ENCODE assay signal across 28 cellular contexts in genomic region chr18:37639846-37640245, GRCh38.
DNase-seq lines count a peak whose midpoint lies in the region; ATAC-seq, FAIRE-seq and TF ChIP-seq lines count a peak whose summit lies in the region.
"Had no signal": no experiment of that assay in that cellular context is flagged by ENCODE, and none has a peak within 500 bp of the region (broad histone marks: within the 10 kb centered on the region; RNA-seq: fewer than 3 reads in every experiment).

No MANE protein-coding gene starts in this region.

- H3K18ac ChIP-seq in H1 (ENCODE audit: extremely low read depth, low read length) (0 out of 2 replicates have a peak overlapping the region, but pooled peaks have one; percentile 13), trophoblast cell (ENCODE audit: low read length) (no peak overlapping the region)

- no peak overlapping the region for H2BK120ac ChIP-seq in H1 (replicated peaks; ENCODE audit: low read depth, low read length)
- no peak overlapping the region for H2BK120ac ChIP-seq in trophoblast cell (ENCODE audit: insufficient read depth, low read length, poor library complexity)

- H3K14ac ChIP-seq in H1 (ENCODE audit: insufficient read length), result no peak overlapping the region
- H3K14ac ChIP-seq in trophoblast cell (ENCODE audit: low read length), result no peak overlapping the region

- H3K4me3 ChIP-seq in H1 (ENCODE audit: extremely low read depth in 1 of 4, insufficient read depth in 2 of 4, low read depth in 3 of 4, low read length in 4 of 4), result no peak overlapping the region
- no peak overlapping the region for H3K4me3 ChIP-seq in trophoblast cell (ENCODE audit: low read depth, low read length)

- no peak overlapping the region for H2BK20ac ChIP-seq in H1 (ENCODE audit: low read length)

- H3K4me1 ChIP-seq in H1 (replicated peaks in 1 of 4; ENCODE audit: control insufficient read depth in 3 of 4, insufficient read depth in 4 of 4, low read length in 3 of 4) (peaks cover 2 to 7% (median 6%) of the 10 kb centered on the region in 4 experiments), foreskin keratinocyte (peaks cover 12% of the 10 kb centered on the region), trophoblast cell (ENCODE audit: control insufficient read depth in 1 of 2, insufficient read depth in 2 of 2, low read length in 2 of 2) (no peaks in the 10 kb centered on the region)
- H3K4me1 ChIP-seq: BE2C had no signal

- H4K5ac ChIP-seq in H1 (ENCODE audit: insufficient read length, low read depth, low read length), result no peak overlapping the region

- H2BK5ac ChIP-seq in H1 (ENCODE audit: low read depth, low read length), result no peak overlapping the region
- H2BK5ac ChIP-seq in trophoblast cell (ENCODE audit: low read depth, low read length, poor library complexity), result no peak overlapping the region

- no peak overlapping the region for H3K27ac Mint-ChIP-seq in activated CD4-positive, alpha-beta T cell treated with anti-CD3 and anti-CD28 coated beads, Interleukin-2, amount 10 ng/mL, durations not matched to agents 24 days and 14 days
- no peak overlapping the region for H3K27ac Mint-ChIP-seq in activated CD4-positive, alpha-beta T cell treated with anti-CD3 and anti-CD28 coated beads, Interleukin-2, amount 10 ng/mL, durations not matched to agents 7 days and 5 days
- no peak overlapping the region for H3K27ac Mint-ChIP-seq in activated naive CD4-positive, alpha-beta T cell treated with anti-CD3 and anti-CD28 coated beads, Interleukin-2, amount 50 U/mL, for 72 hours
- H3K27ac Mint-ChIP-seq: CD14-positive monocyte; CD8-positive, alpha-beta memory T cell; IgD-negative memory B cell had no signal

- peaks cover 9% of the 10 kb centered on the region for H3K9me3 Mint-ChIP-seq in activated CD4-positive, alpha-beta T cell treated with anti-CD3 and anti-CD28 coated beads, Interleukin-2, amount 10 ng/mL, durations not matched to agents 24 days and 14 days
- H3K9me3 Mint-ChIP-seq in activated CD4-positive, alpha-beta T cell treated with anti-CD3 and anti-CD28 coated beads, Interleukin-2, amount 10 ng/mL, durations not matched to agents 7 days and 5 days, result peaks cover 14% of the 10 kb centered on the region
- H3K9me3 Mint-ChIP-seq in activated naive CD4-positive, alpha-beta T cell treated with anti-CD3 and anti-CD28 coated beads, Interleukin-2, amount 50 U/mL, for 72 hours, result peaks cover 13 to 20% of the 10 kb centered on the region in 2 donors

- H2BK12ac ChIP-seq in H1 (ENCODE audit: low read depth, low read length) (no peak overlapping the region; the same call in 1 of the 2 replicates), trophoblast cell (ENCODE audit: low read length) (no peak overlapping the region)

- POLR2A ChIA-PET in activated CD4-positive, alpha-beta T cell treated with anti-CD3 and anti-CD28 coated beads, Interleukin-2, amount 10 ng/mL, durations not matched to agents 7 days and 5 days (lab: Charles Lee), result no interaction called here
- POLR2A ChIA-PET in H1 (lab: Charles Lee; ENCODE audit: partially characterized antibody), result no interaction called here

- no peaks in the 10 kb centered on the region for H3K79me1 ChIP-seq in H1 (ENCODE audit: low read depth, low read length)
- H3K79me1 ChIP-seq in trophoblast cell (ENCODE audit: low read length), result no peaks in the 10 kb centered on the region

- CTCF ChIA-PET in activated CD4-positive, alpha-beta T cell treated with anti-CD3 and anti-CD28 coated beads, Interleukin-2, amount 10 ng/mL, durations not matched to agents 7 days and 5 days (lab: Charles Lee), result no interaction called here
- CTCF ChIA-PET in H1 (lab: Charles Lee; ENCODE audit: partially characterized antibody), result interaction anchor here (1.1 to 2.9 kb wide), 2 partner anchors 61 to 86 kb away, joined by 5 to 14 read pairs; no protein-coding TSS in a partner anchor

- H4K20me1 ChIP-seq in H1 (replicated peaks in 1 of 2; ENCODE audit: control insufficient read depth in 1 of 2, insufficient read depth in 2 of 2, low read length in 2 of 2), result no peaks in the 10 kb centered on the region

- no peak overlapping the region for H4K12ac ChIP-seq in trophoblast cell (ENCODE audit: low read depth, low read length)

- H3K4me2 ChIP-seq in H1 (ENCODE audit: insufficient read depth in 1 of 2, low read depth in 2 of 2, low read length in 2 of 2) (no peak overlapping the region), trophoblast cell (ENCODE audit: low read length) (no peak overlapping the region)
- H3K4me2 ChIP-seq: KMS-11, SK-N-SH had no signal

- no peaks in the 10 kb centered on the region for H3K27me3 Mint-ChIP-seq in activated CD4-positive, alpha-beta T cell treated with anti-CD3 and anti-CD28 coated beads, Interleukin-2, amount 10 ng/mL, durations not matched to agents 24 days and 14 days
- H3K27me3 Mint-ChIP-seq in activated CD4-positive, alpha-beta T cell treated with anti-CD3 and anti-CD28 coated beads, Interleukin-2, amount 10 ng/mL, durations not matched to agents 7 days and 5 days, result no peaks in the 10 kb centered on the region
- H3K27me3 Mint-ChIP-seq: CD8-positive, alpha-beta memory T cell; IgD-negative memory B cell had no signal

- H2AFZ ChIP-seq in H1 (ENCODE audit: low read length) (no peak overlapping the region), trophoblast cell (ENCODE audit: insufficient read depth, low read length, poor library complexity) (no peak overlapping the region)

- H3K27ac ChIP-seq in H1 (ENCODE audit: low read depth, low read length), result no peak overlapping the region
- no peak overlapping the region for H3K27ac ChIP-seq in foreskin keratinocyte
- no peak overlapping the region for H3K27ac ChIP-seq in trophoblast cell (ENCODE audit: low read depth, low read length)
- H3K27ac ChIP-seq: 22Rv1, KMS-11 had no signal

- H3K36me3 ChIP-seq in H1 (ENCODE audit: control insufficient read depth in 2 of 4, insufficient read depth in 4 of 4, low read length in 3 of 4), result no peaks in the 10 kb centered on the region; a peak in 1 of 8 replicates
- H3K36me3 ChIP-seq in trophoblast cell (ENCODE audit: control insufficient read depth in 1 of 2, insufficient read depth in 2 of 2, low read length in 2 of 2), result no peaks in the 10 kb centered on the region
- H3K36me3 ChIP-seq: BE2C had no signal

- H2BK15ac ChIP-seq in H1 (ENCODE audit: low read length), result no peak overlapping the region

- TF ChIP-seq CTCF in H1 (IDR thresholded peaks at IDR 0.05; ENCODE audit: control extremely low read depth in 1 of 3, insufficient read depth in 1 of 3, low read depth in 1 of 3, low read length in 3 of 3) (no peak), foreskin keratinocyte (conservative IDR thresholded peaks at IDR 0.05) (no peak)

- ATAC-seq in foreskin keratinocyte, result peak; percentile 23
- no peak for ATAC-seq in HG02852 (IDR thresholded peaks at IDR 0.05; ENCODE audit: unreplicated experiment)
- ATAC-seq in activated naive CD4-positive, alpha-beta T cell treated with anti-CD3 and anti-CD28 coated beads, Interleukin-2, amount 50 U/mL, for 72 hours, result no peak

- no peak for TF ChIP-seq EP300 in H1 (IDR thresholded peaks at IDR 0.05; ENCODE audit: borderline replicate concordance in 1 of 2, low read depth in 2 of 2, low read length in 2 of 2)

- peaks cover 0 to 3% (median 0%) of the 10 kb centered on the region in 4 experiments; a peak in 2 of 7 replicates for H3K27me3 ChIP-seq in H1 (replicated peaks in 1 of 4; ENCODE audit: control insufficient read depth in 3 of 4, extremely low read depth in 1 of 4, insufficient read depth in 3 of 4, low read length in 3 of 4)
- no peaks in the 10 kb centered on the region for H3K27me3 ChIP-seq in foreskin keratinocyte
- H3K27me3 ChIP-seq in trophoblast cell (ENCODE audit: insufficient read depth, low read length), result no peaks in the 10 kb centered on the region
- H3K27me3 ChIP-seq: BE2C had no signal

- TF ChIP-seq POLR2A in H1 (IDR thresholded peaks at IDR 0.05; ENCODE audit: control extremely low read depth in 1 of 2, low read depth in 2 of 2, low read length in 2 of 2), result no peak

- no peak for TF ChIP-seq RAD21 in H1 (IDR thresholded peaks at IDR 0.05 in 1 of 2, conservative IDR thresholded peaks at IDR 0.05 in 1 of 2; ENCODE audit: low read depth in 2 of 2, low read length in 2 of 2)

- no peak overlapping the region for H4K8ac ChIP-seq in H1 (ENCODE audit: extremely low read depth, insufficient read depth, low read length)
- no peak overlapping the region for H4K8ac ChIP-seq in trophoblast cell (ENCODE audit: low read depth, low read length)

- no peak overlapping the region for H3K56ac ChIP-seq in H1 (replicated peaks; ENCODE audit: insufficient read length, low read depth, low read length)

- H3K4ac ChIP-seq in H1 (replicated peaks; ENCODE audit: insufficient read length, low read depth, low read length) (no peak overlapping the region), trophoblast cell (ENCODE audit: low read depth, low read length) (no peak overlapping the region)

- H3K4me1 Mint-ChIP-seq in activated CD4-positive, alpha-beta T cell treated with anti-CD3 and anti-CD28 coated beads, Interleukin-2, amount 10 ng/mL, durations not matched to agents 24 days and 14 days, result no peaks in the 10 kb centered on the region
- no peaks in the 10 kb centered on the region for H3K4me1 Mint-ChIP-seq in activated CD4-positive, alpha-beta T cell treated with anti-CD3 and anti-CD28 coated beads, Interleukin-2, amount 10 ng/mL, durations not matched to agents 7 days and 5 days
- H3K4me1 Mint-ChIP-seq: CD14-positive monocyte; CD8-positive, alpha-beta memory T cell; IgD-negative memory B cell had no signal

- 94% methylated on average over 3 of the region's 3 CpGs; no CpG with 5 or more reads in 1 of the 2 experiments for WGBS in H1 (ENCODE audit: extremely low coverage in 1 of 2, insufficient coverage in 1 of 2, insufficient read length in 1 of 2, insufficient replicate concordance in 2 of 2, low coverage in 1 of 2, low lambda C conversion rate in 2 of 2, missing lambda C conversion rate in 1 of 2), 2 experiments
- WGBS in trophoblast cell (ENCODE audit: extremely low coverage, insufficient coverage, insufficient read length), result no CpG with 5 or more reads among the region's 3 CpGs

- no peak overlapping the region for H2AK5ac ChIP-seq in H1 (ENCODE audit: low read depth, low read length)
- H2AK5ac ChIP-seq in trophoblast cell (ENCODE audit: low read length), result no peak overlapping the region

- no peak overlapping the region for H4K91ac ChIP-seq in H1 (replicated peaks; ENCODE audit: insufficient read length, low read length)
- H4K91ac ChIP-seq in trophoblast cell (ENCODE audit: low read depth, low read length), result no peak overlapping the region

- peak; percentile 11 for DNase-seq in activated CD4-positive, alpha-beta T cell treated with anti-CD3 and anti-CD28 coated beads, Interleukin-2, amount 10 ng/mL, durations not matched to agents 24 days and 14 days
- no peak for DNase-seq in activated CD4-positive, alpha-beta T cell treated with anti-CD3 and anti-CD28 coated beads, Interleukin-2, amount 10 ng/mL, durations not matched to agents 7 days and 5 days
- no peak for DNase-seq in H1 (ENCODE audit: low read depth in 1 of 2, low spot score in 2 of 2)
- no peak for DNase-seq in foreskin keratinocyte
- DNase-seq in trophoblast cell, result peak; percentile 6 to 23
- no peak for DNase-seq in activated naive CD4-positive, alpha-beta T cell treated with anti-CD3 and anti-CD28 coated beads, Interleukin-2, amount 50 U/mL, for 72 hours (ENCODE audit: low spot score in 2 of 2)
- DNase-seq in cerebellar cortex (ENCODE audit: low spot score), result no peak
- DNase-seq: ACHN; BE2C; CD8-positive, alpha-beta memory T cell; DND-41; H7; NCI-H1092 treated with DMSO at 0.1 percent for 48 hours; NCI-H1436; NCI-H187 treated with DMSO at 0.1 percent for 48 hours; NCI-H2171 treated with DMSO at 0.1 percent for 48 hours; NCI-H524 treated with DMSO at 0.1 percent for 48 hours; NCI-H774; SIG-M5; SK-N-SH had no signal

- H3K23ac ChIP-seq in H1 (ENCODE audit: insufficient read length), result no peak overlapping the region
- H3K23ac ChIP-seq in trophoblast cell (ENCODE audit: low read length), result no peak overlapping the region

- no peaks in the 10 kb centered on the region for H3K79me2 ChIP-seq in H1 (ENCODE audit: control insufficient read depth in 1 of 2, insufficient read depth in 2 of 2, low read length in 2 of 2)
- no peaks in the 10 kb centered on the region for H3K79me2 ChIP-seq in trophoblast cell (ENCODE audit: control insufficient read depth, insufficient read depth, low read length, poor library complexity)

- H3K36me3 Mint-ChIP-seq in activated CD4-positive, alpha-beta T cell treated with anti-CD3 and anti-CD28 coated beads, Interleukin-2, amount 10 ng/mL, durations not matched to agents 24 days and 14 days (ENCODE audit: low read depth), result no peaks in the 10 kb centered on the region
- no peaks in the 10 kb centered on the region for H3K36me3 Mint-ChIP-seq in activated CD4-positive, alpha-beta T cell treated with anti-CD3 and anti-CD28 coated beads, Interleukin-2, amount 10 ng/mL, durations not matched to agents 7 days and 5 days (ENCODE audit: low read depth)
- peaks cover 0 to 9% of the 10 kb centered on the region in 2 donors for H3K36me3 Mint-ChIP-seq in activated naive CD4-positive, alpha-beta T cell treated with anti-CD3 and anti-CD28 coated beads, Interleukin-2, amount 50 U/mL, for 72 hours
- H3K36me3 Mint-ChIP-seq: CD14-positive monocyte; CD8-positive, alpha-beta memory T cell; IgD-negative memory B cell had no signal

- intact Hi-C loops in activated CD4-positive, alpha-beta T cell treated with anti-CD3 and anti-CD28 coated beads, Interleukin-2, amount 10 ng/mL, durations not matched to agents 24 days and 14 days (cut with micrococcal nuclease), result no loop called here

- no peaks in the 10 kb centered on the region for H3K23me2 ChIP-seq in H1 (ENCODE audit: low read depth, low read length)

- no peak for FAIRE-seq in H1 (lab: Jason Lieb, UNC)
- FAIRE-seq: GM12892, HTR-8/SVneo, RCC 7860 had no signal

- H3K9me3 ChIP-seq in H1 (ENCODE audit: insufficient read depth in 2 of 2, low read depth in 1 of 2, low read length in 1 of 2) (peaks cover 5 to 7% of the 10 kb centered on the region in 2 experiments; a peak in 2 of 4 replicates), trophoblast cell (ENCODE audit: insufficient read depth, low read depth, low read length) (peaks cover 3% of the 10 kb centered on the region)
- H3K9me3 ChIP-seq: BE2C, SK-N-SH had no signal

- H3K9ac ChIP-seq in H1 (replicated peaks in 1 of 4; ENCODE audit: extremely low read depth in 1 of 4, low read depth in 3 of 4, low read length in 3 of 4) (no peak overlapping the region), trophoblast cell (ENCODE audit: low read length) (no peak overlapping the region)
- H3K9ac ChIP-seq: KMS-11, SK-N-SH had no signal

- H3K4me3 Mint-ChIP-seq in activated CD4-positive, alpha-beta T cell treated with anti-CD3 and anti-CD28 coated beads, Interleukin-2, amount 10 ng/mL, durations not matched to agents 24 days and 14 days, result no peak overlapping the region
- H3K4me3 Mint-ChIP-seq in activated CD4-positive, alpha-beta T cell treated with anti-CD3 and anti-CD28 coated beads, Interleukin-2, amount 10 ng/mL, durations not matched to agents 7 days and 5 days, result no peak overlapping the region
- H3K4me3 Mint-ChIP-seq: CD14-positive monocyte; CD8-positive, alpha-beta memory T cell; IgD-negative memory B cell had no signal

Comparison
In these comparisons a context has a peak if more than half of its experiments do, and no peak if none do; other contexts are left out.
1. DNase-seq: peak in activated CD4-positive, alpha-beta T cell treated with anti-CD3 and anti-CD28 coated beads, Interleukin-2, amount 10 ng/mL, durations not matched to agents 24 days and 14 days (single experiment) and trophoblast cell (2 of 2); none in activated CD4-positive, alpha-beta T cell treated with anti-CD3 and anti-CD28 coated beads, Interleukin-2, amount 10 ng/mL, durations not matched to agents 7 days and 5 days (single experiment), H1 (0 of 2), foreskin keratinocyte (0 of 2), activated naive CD4-positive, alpha-beta T cell treated with anti-CD3 and anti-CD28 coated beads, Interleukin-2, amount 50 U/mL, for 72 hours (0 of 2) and cerebellar cortex (single experiment).